In genomic region chr7:135662373-135663114, GRCh38 we compare ENCODE assay signal across 1 cellular context.
TF ChIP-seq lines count a peak whose summit lies in the region.

Gene STMP1 (plus strand): TSS chr7:135662514.

TF ChIP-seq in HepG2, 621 proteins besides CTCF, POLR2A, EP300 and RAD21 (continued from another document):
- TF ChIP-seq ZNF512B (CRISPR knock-in tag; IDR thresholded peaks at IDR 0.05; ENCODE audit: borderline replicate concordance) = 0 out of 2 replicates have a peak, but pooled peaks have one; percentile 30
- peak; percentile 91 for TF ChIP-seq BRD4 (CRISPR knock-in tag; IDR thresholded peaks at IDR 0.05)
